In the genomic region with DNA sequence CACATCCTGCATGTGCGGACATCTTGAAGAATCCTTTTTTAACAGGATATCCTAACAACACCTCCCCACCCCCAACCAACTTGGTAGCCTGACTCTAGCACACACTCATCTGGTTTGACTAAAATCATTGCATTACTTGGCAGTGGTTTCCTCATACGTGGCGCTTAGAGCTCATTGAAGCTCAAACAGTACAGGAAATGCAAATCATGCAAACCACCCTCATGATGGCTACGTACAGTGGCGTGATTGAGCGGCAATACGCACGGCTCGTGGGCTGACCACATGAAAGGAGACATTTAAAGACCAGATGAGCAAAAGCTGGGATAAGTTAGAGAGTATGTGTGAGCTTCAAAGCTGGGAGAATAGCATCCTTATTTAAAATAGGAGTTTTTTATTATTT, we compare ENCODE assay signal across 8 cellular contexts.
DNase-seq lines count a peak whose midpoint lies in the region; ATAC-seq and TF ChIP-seq lines count a peak whose summit lies in the region.

No MANE protein-coding gene starts in this region.

- no TSS peak for BruUV-seq in Caco-2 (replicated peaks; lab: Mats Ljungman, UMichigan)

- no peaks in the 10 kb centered on the region for H3K36me3 ChIP-seq in Caco-2 (ENCODE audit: control insufficient read depth, insufficient read depth, low read length)

- intact Hi-C loops in activated CD4-positive, alpha-beta memory T cell treated with anti-CD3 and anti-CD28 coated beads for 36 hours (cut with micrococcal nuclease) = loop anchor here (1.0 to 10.0 kb wide), 7 partner anchors 18 to 1059 kb away; a partner anchor contains a TSS
- intact Hi-C loops in Caco-2 (cut with micrococcal nuclease; ENCODE audit: unreplicated experiment) = no loop called here

- no peaks in the 10 kb centered on the region for H3K27me3 ChIP-seq in Caco-2 (replicated peaks; ENCODE audit: control insufficient read depth, insufficient read depth, low read length)

- no peak overlapping the region for H3K4me3 ChIP-seq in foreskin fibroblast (ENCODE audit: low read depth in 1 of 2, low read length in 2 of 2)
- H3K4me3 ChIP-seq in Caco-2 (ENCODE audit: low read depth, low read length) = no peak overlapping the region

- H3K9me3 Mint-ChIP-seq in activated CD4-positive, alpha-beta memory T cell treated with anti-CD3 and anti-CD28 coated beads for 36 hours = no peaks in the 10 kb centered on the region
- H3K9me3 Mint-ChIP-seq in stimulated activated naive CD8-positive, alpha-beta T cell treated with anti-CD3 and anti-CD28 coated beads, Interleukin-15, amount 100 ng/mL, for 72 hours = no peaks in the 10 kb centered on the region
- no peaks in the 10 kb centered on the region for H3K9me3 Mint-ChIP-seq in Caco-2 (ENCODE audit: unreplicated experiment)

- POLR2A ChIA-PET in activated CD4-positive, alpha-beta memory T cell treated with anti-CD3 and anti-CD28 coated beads for 36 hours (lab: Charles Lee) = interaction anchor here (1.1 to 1.5 kb wide), 4 partner anchors 18 to 453 kb away, joined by 3 to 5 read pairs (median 4); a partner anchor contains a TSS
- POLR2A ChIA-PET in Caco-2 (lab: Charles Lee) = no interaction called here

- H3K4me3 Mint-ChIP-seq in activated CD4-positive, alpha-beta memory T cell treated with anti-CD3 and anti-CD28 coated beads for 36 hours = peak overlapping the region; percentile 52
- peak overlapping the region; percentile 60 to 75 for H3K4me3 Mint-ChIP-seq in stimulated activated naive CD8-positive, alpha-beta T cell treated with anti-CD3 and anti-CD28 coated beads, Interleukin-15, amount 100 ng/mL, for 72 hours
- H3K4me3 Mint-ChIP-seq in Caco-2 (ENCODE audit: unreplicated experiment) = no peak overlapping the region

- TF ChIP-seq CTCF in foreskin fibroblast (IDR thresholded peaks at IDR 0.05; ENCODE audit: low read depth, low read length) (no peak), Caco-2 (IDR thresholded peaks at IDR 0.05; ENCODE audit: insufficient read depth in 1 of 2, low read depth in 1 of 2, low read length in 1 of 2, severe bottlenecking in 1 of 2, unreplicated experiment in 1 of 2) (no peak)

- CTCF ChIA-PET in activated CD4-positive, alpha-beta memory T cell treated with anti-CD3 and anti-CD28 coated beads for 36 hours (lab: Charles Lee) = interaction anchor here (0.8 to 1.5 kb wide), 4 partner anchors 12 to 19 kb away, joined by 3 read pairs; no protein-coding TSS in a partner anchor
- CTCF ChIA-PET in Caco-2 (lab: Charles Lee) = interaction anchor here (0.6 kb wide), 1 partner anchor 186 kb away, joined by 5 read pairs; no protein-coding TSS in a partner anchor

- H3K27ac Mint-ChIP-seq in activated CD4-positive, alpha-beta memory T cell treated with anti-CD3 and anti-CD28 coated beads for 36 hours = peak overlapping the region; percentile 87
- peak overlapping the region; percentile 76 to 80 for H3K27ac Mint-ChIP-seq in stimulated activated naive CD8-positive, alpha-beta T cell treated with anti-CD3 and anti-CD28 coated beads, Interleukin-15, amount 100 ng/mL, for 72 hours
- H3K27ac Mint-ChIP-seq in Caco-2 (ENCODE audit: unreplicated experiment) = no peak overlapping the region

- ATAC-seq in HG03135 (IDR thresholded peaks at IDR 0.05; ENCODE audit: unreplicated experiment) = peak; percentile 99
- peak; percentile 100 for ATAC-seq in stimulated activated naive CD8-positive, alpha-beta T cell treated with anti-CD3 and anti-CD28 coated beads, Interleukin-15, amount 100 ng/mL, for 72 hours

- H3K4me1 Mint-ChIP-seq in activated CD4-positive, alpha-beta memory T cell treated with anti-CD3 and anti-CD28 coated beads for 36 hours (ENCODE audit: low read depth) = peaks cover 37% of the 10 kb centered on the region
- H3K4me1 Mint-ChIP-seq in stimulated activated naive CD8-positive, alpha-beta T cell treated with anti-CD3 and anti-CD28 coated beads, Interleukin-15, amount 100 ng/mL, for 72 hours = peaks cover 61% of the 10 kb centered on the region
- no peaks in the 10 kb centered on the region for H3K4me1 Mint-ChIP-seq in Caco-2 (ENCODE audit: low read depth, unreplicated experiment)

- H3K36me3 Mint-ChIP-seq in activated CD4-positive, alpha-beta memory T cell treated with anti-CD3 and anti-CD28 coated beads for 36 hours = peaks cover 2% of the 10 kb centered on the region
- no peaks in the 10 kb centered on the region for H3K36me3 Mint-ChIP-seq in Caco-2 (ENCODE audit: insufficient read depth, unreplicated experiment)

- no peaks in the 10 kb centered on the region for H3K27me3 Mint-ChIP-seq in activated CD4-positive, alpha-beta memory T cell treated with anti-CD3 and anti-CD28 coated beads for 36 hours
- H3K27me3 Mint-ChIP-seq in stimulated activated naive CD8-positive, alpha-beta T cell treated with anti-CD3 and anti-CD28 coated beads, Interleukin-15, amount 100 ng/mL, for 72 hours = no peaks in the 10 kb centered on the region
- no peaks in the 10 kb centered on the region for H3K27me3 Mint-ChIP-seq in Caco-2 (ENCODE audit: insufficient read depth, unreplicated experiment)

- no peaks in the 10 kb centered on the region for H3K4me1 ChIP-seq in Caco-2

- H3K9me3 ChIP-seq in Caco-2 = no peaks in the 10 kb centered on the region

- peak; percentile 6 for DNase-seq in GM19238 (ENCODE audit: insufficient read length, low spot score)
- peak; percentile 89 for DNase-seq in activated CD4-positive, alpha-beta memory T cell treated with anti-CD3 and anti-CD28 coated beads for 36 hours
- DNase-seq in foreskin fibroblast = peak; percentile 96
- peak; percentile 72 to 85 for DNase-seq in stimulated activated naive CD8-positive, alpha-beta T cell treated with anti-CD3 and anti-CD28 coated beads, Interleukin-15, amount 100 ng/mL, for 72 hours
- DNase-seq in NCI-H1436 (lab: John Stamatoyannopoulos, UW) = no peak
- DNase-seq in Caco-2 = no peak
- DNase-seq in HK-2 (ENCODE audit: unreplicated experiment) = no peak

Comparison
In these comparisons a context has a peak if more than half of its experiments do, and no peak if none do; other contexts are left out.
1. DNase-seq: peak in GM19238 (single experiment), activated CD4-positive, alpha-beta memory T cell treated with anti-CD3 and anti-CD28 coated beads for 36 hours (single experiment), foreskin fibroblast (2 of 2) and stimulated activated naive CD8-positive, alpha-beta T cell treated with anti-CD3 and anti-CD28 coated beads, Interleukin-15, amount 100 ng/mL, for 72 hours (2 of 2); none in NCI-H1436 (single experiment), Caco-2 (0 of 2) and HK-2 (single experiment).